16 cellular contexts compared by ENCODE assay signal in the genomic region with DNA sequence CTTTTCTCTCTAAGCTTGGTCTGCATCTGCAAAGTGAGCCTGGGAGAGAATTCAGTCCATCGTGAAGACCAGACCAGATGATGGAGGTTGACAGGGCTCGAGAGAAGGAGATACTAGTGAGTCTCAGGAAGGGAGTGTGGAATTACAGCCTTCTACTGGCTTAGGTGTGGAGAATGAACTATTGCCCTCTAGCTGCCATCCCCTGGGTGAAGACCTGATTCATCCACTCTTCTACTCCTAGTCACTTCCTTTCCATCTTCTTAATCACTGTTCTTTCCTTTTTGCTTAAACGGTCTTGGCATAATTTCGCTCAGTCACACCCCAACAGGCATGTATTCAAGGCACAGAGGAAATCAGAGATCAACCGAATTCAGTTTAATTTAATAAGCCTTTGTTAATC. TPM values are rescaled to one million over a fixed set of nuclear protein-coding genes. Genes with fewer than 3 reads are reported as not detected.
A peak's percentile ranks its signal among the peaks of the same experiment; 100 is the strongest.
DNase-seq lines count a peak whose midpoint lies in the region; ATAC-seq and TF ChIP-seq lines count a peak whose summit lies in the region.
"Had no signal": no experiment of that assay in that cellular context is flagged by ENCODE, and none has a peak within 500 bp of the region (broad histone marks: within the 10 kb centered on the region; RNA-seq: fewer than 3 reads in every experiment).

No MANE protein-coding gene starts in this region.

- BruUV-seq in A673 (replicated peaks; lab: Mats Ljungman, UMichigan) = no TSS peak

- 0 out of 2 replicates have a peak, but pooled peaks have one; percentile 16 for TF ChIP-seq CTCF in A673 (conservative IDR thresholded peaks at IDR 0.05; ENCODE audit: low read depth, low read length)
- TF ChIP-seq CTCF in WTC11 (IDR thresholded peaks at IDR 0.05) = no peak

- intact Hi-C loops in A673 (cut with micrococcal nuclease; ENCODE audit: unreplicated experiment) = no loop called here

- peak overlapping the region; percentile 49 for H3K27ac ChIP-seq in A673 (ENCODE audit: low read depth, low read length, poor library complexity, severe bottlenecking)
- H3K27ac ChIP-seq: A549, pancreas, SJCRH30, thyroid gland had no signal

- no peaks in the 10 kb centered on the region for H3K9me3 ChIP-seq in A673 (ENCODE audit: low read depth, low read length, poor library complexity, severe bottlenecking)
- H3K9me3 ChIP-seq: A549, pancreas, thyroid gland had no signal

- CTCF ChIA-PET in A673 (lab: Charles Lee) = no interaction called here
- CTCF ChIA-PET in WTC11 (lab: Charles Lee) = no interaction called here

- peak; percentile 35 for DNase-seq in A673 (ENCODE audit: low spot score)
- DNase-seq in HS-5 (ENCODE audit: low read depth) = peak; percentile 37
- DNase-seq in WTC11 (ENCODE audit: low spot score) = no peak
- DNase-seq in iPS-NIHi7 (ENCODE audit: extremely low spot score) = peak; percentile 48
- no peak for DNase-seq in COLO829 (ENCODE audit: low spot score)
- no peak for DNase-seq in NOMO-1 treated with dmso at 0.1 percent for 144 hours (lab: John Stamatoyannopoulos, UW; ENCODE audit: unreplicated experiment)
- no peak for DNase-seq in cerebellar cortex (ENCODE audit: low spot score)
- DNase-seq: activated naive CD8-positive, alpha-beta T cell treated with anti-CD3 and anti-CD28 coated beads for 36 hours; COR-L47; NCI-H2081 treated with DMSO at 0.1 percent for 48 hours; pancreas; SJCRH30; stimulated activated CD4-positive, alpha-beta T cell treated with anti-CD3 and anti-CD28 coated beads, Interleukin-15, amount 100 ng/mL, for 24 hours; thyroid gland had no signal

- H3K4me1 Mint-ChIP-seq in WTC11 = no peaks in the 10 kb centered on the region
- H3K4me1 Mint-ChIP-seq: activated naive CD8-positive, alpha-beta T cell treated with anti-CD3 and anti-CD28 coated beads for 36 hours had no signal

- H3K27me3 ChIP-seq in A673 (replicated peaks; ENCODE audit: insufficient read depth, low read depth, low read length, poor library complexity) = no peaks in the 10 kb centered on the region
- H3K27me3 ChIP-seq: pancreas, SJCRH30, thyroid gland had no signal

- no peaks in the 10 kb centered on the region for H3K9me3 Mint-ChIP-seq in WTC11
- H3K9me3 Mint-ChIP-seq: activated naive CD8-positive, alpha-beta T cell treated with anti-CD3 and anti-CD28 coated beads for 36 hours had no signal

- no peaks in the 10 kb centered on the region; the same call in 1 of the 2 replicates for H3K27me3 Mint-ChIP-seq in WTC11 (ENCODE audit: low read depth)
- H3K27me3 Mint-ChIP-seq: activated naive CD8-positive, alpha-beta T cell treated with anti-CD3 and anti-CD28 coated beads for 36 hours had no signal

- H3K36me3 ChIP-seq in A673 (ENCODE audit: insufficient read depth, low read length, poor library complexity, severe bottlenecking) = peaks cover 80% of the 10 kb centered on the region
- H3K36me3 ChIP-seq: pancreas, thyroid gland had no signal

- peaks cover 21% of the 10 kb centered on the region for H3K4me1 ChIP-seq in A673 (ENCODE audit: insufficient read depth, low read length, poor library complexity, severe bottlenecking)
- H3K4me1 ChIP-seq: A549, pancreas, SJCRH30, thyroid gland had no signal

- no peak overlapping the region for H3K4me3 ChIP-seq in A673 (ENCODE audit: low read depth, low read length, poor library complexity, severe bottlenecking)
- H3K4me3 ChIP-seq: A549, pancreas, SJCRH30, thyroid gland had no signal

- H3K36me3 Mint-ChIP-seq in WTC11 = no peaks in the 10 kb centered on the region
- H3K36me3 Mint-ChIP-seq: activated naive CD8-positive, alpha-beta T cell treated with anti-CD3 and anti-CD28 coated beads for 36 hours had no signal

- ATAC-seq in WTC11 (peak; percentile 48; the same call in 1 of the 2 replicates), HG03565 (IDR thresholded peaks at IDR 0.05; ENCODE audit: unreplicated experiment) (no peak)

- POLR2A ChIA-PET in A673 (lab: Charles Lee; ENCODE audit: low non-redundant PET) (no interaction called here), WTC11 (lab: Charles Lee) (no interaction called here)

- H3K4me3 Mint-ChIP-seq in WTC11 = no peak overlapping the region
- H3K4me3 Mint-ChIP-seq: activated naive CD8-positive, alpha-beta T cell treated with anti-CD3 and anti-CD28 coated beads for 36 hours had no signal

- no peak overlapping the region for H3K27ac Mint-ChIP-seq in WTC11
- H3K27ac Mint-ChIP-seq: activated naive CD8-positive, alpha-beta T cell treated with anti-CD3 and anti-CD28 coated beads for 36 hours had no signal

TF ChIP-seq in WTC11, 78 proteins besides CTCF, POLR2A, EP300 and RAD21:
- 0 out of 2 replicates have a peak, but pooled peaks have one; percentile 19 for TF ChIP-seq NFE2L1 (CRISPR knock-in tag; IDR thresholded peaks at IDR 0.05)
- TF ChIP-seq ZNF219 (CRISPR knock-in tag; IDR thresholded peaks at IDR 0.05; ENCODE audit: borderline replicate concordance) = no peak

RNA-seq across cellular contexts. Expression of a gene that starts 34.0 kb away (rescaled TPM):
- 49.4 and 55.6 TPM in 2 replicates for total RNA-seq in A673 (2021)
- total RNA-seq in WTC11 (2021) = 25.0 to 32.9 TPM (median 30.6 TPM) in 3 replicates

Comparison
In these comparisons a context has a peak if more than half of its experiments do, and no peak if none do; other contexts are left out.
1. DNase-seq: peak in A673 (single experiment), HS-5 (single experiment) and iPS-NIHi7 (single experiment); none in WTC11 (single experiment), COLO829 (single experiment), NOMO-1 treated with dmso at 0.1 percent for 144 hours (single experiment) and cerebellar cortex (single experiment).